Comparison of ENCODE assay signal across 22 cellular contexts in the genomic region with DNA sequence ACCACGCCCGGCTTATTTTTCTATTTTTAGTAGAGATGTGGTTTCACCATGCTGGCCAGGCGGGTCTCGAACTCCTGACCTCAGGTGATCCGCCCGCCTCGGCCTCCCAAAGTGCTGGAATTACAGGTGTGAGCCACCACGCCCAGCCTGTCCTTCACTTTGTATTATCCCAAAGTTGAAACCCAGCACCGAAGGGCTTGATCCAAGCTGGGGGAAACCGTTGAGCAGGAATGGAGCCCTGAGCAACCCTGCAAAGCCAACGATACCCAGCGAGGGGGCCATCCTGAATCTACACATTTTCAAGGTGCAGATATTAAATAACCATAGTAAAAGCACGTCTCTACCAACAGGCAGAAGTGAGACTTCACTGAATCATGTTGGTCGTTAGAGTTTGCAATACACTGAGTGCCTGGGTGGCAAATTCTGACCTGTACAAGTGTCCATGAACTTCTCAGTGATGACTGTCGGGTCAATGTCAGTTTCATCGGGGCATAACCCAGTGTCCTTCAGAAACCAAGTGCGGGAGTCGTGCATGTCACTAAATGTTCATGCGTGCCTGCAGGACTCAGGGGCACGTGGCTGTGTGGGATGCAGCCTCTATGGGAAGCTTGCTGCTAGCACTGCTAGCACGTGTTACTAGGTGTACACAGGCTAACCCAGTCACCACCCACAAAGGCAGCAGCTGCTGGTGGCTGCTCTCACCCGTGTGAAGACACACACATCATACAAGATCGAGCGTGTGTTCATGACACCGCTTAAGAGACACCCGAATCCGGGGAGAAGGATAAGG. TPM values are rescaled to one million over a fixed set of nuclear protein-coding genes. Genes with fewer than 3 reads are reported as not detected.
A peak's percentile ranks its signal among the peaks of the same experiment; 100 is the strongest.
DNase-seq lines count a peak whose midpoint lies in the region; ATAC-seq and TF ChIP-seq lines count a peak whose summit lies in the region.
"Had no signal": no experiment of that assay in that cellular context is flagged by ENCODE, and none has a peak within 500 bp of the region (broad histone marks: within the 10 kb centered on the region; RNA-seq: fewer than 3 reads in every experiment).

No MANE protein-coding gene starts in this region.

- H3K9ac ChIP-seq in SK-N-SH (no peak overlapping the region), H9 (ENCODE audit: extremely low read depth, insufficient read length, low read length) (no peak overlapping the region)

- no peak overlapping the region for H3K4me3 ChIP-seq in SK-N-SH (ENCODE audit: low read depth in 2 of 2, low read length in 1 of 2)
- H3K4me3 ChIP-seq: A549, ovary, skin epidermis, tibial nerve had no signal

- WGBS in SK-N-SH (ENCODE audit: low lambda C conversion rate): 61% methylated on average over 27 of the region's 27 CpGs
- no CpG with 5 or more reads among the region's 27 CpGs for WGBS in H9 (ENCODE audit: extremely low coverage, insufficient read length, low lambda C conversion rate)

- no peaks in the 10 kb centered on the region for H3K79me1 ChIP-seq in H9 (ENCODE audit: insufficient read depth, low read depth, low read length, poor library complexity, severe bottlenecking)

- ATAC-seq in SK-N-SH treated with all-trans-retinoic acid at 6 μM for 48 hours: no peak
- ATAC-seq in sciatic nerve: no peak
- no peak for ATAC-seq in effector memory CD8-positive, alpha-beta T cell (replicated peaks)
- no peak for ATAC-seq in GM21786 (IDR thresholded peaks at IDR 0.05; ENCODE audit: unreplicated experiment)
- ATAC-seq: T-cell had no signal

- no peak for TF ChIP-seq RAD21 in SK-N-SH (IDR thresholded peaks at IDR 0.05; ENCODE audit: low read length)

- no peak overlapping the region for H4K91ac ChIP-seq in H9 (ENCODE audit: insufficient read length, low read depth, low read length)

- no peak overlapping the region for H2BK15ac ChIP-seq in H9 (ENCODE audit: low read depth, low read length)

- DNase-seq in SK-N-SH: peak; percentile 30
- peak; percentile 25 for DNase-seq in H9
- DNase-seq in head of caudate nucleus: peak in 31 of 42 donors; percentile 2 to 40 (median 13)
- DNase-seq in sciatic nerve (ENCODE audit: low spot score): peak; percentile 33
- no peak for DNase-seq in effector memory CD8-positive, alpha-beta T cell
- DNase-seq in NOMO-1 treated with dmso at 0.1 percent for 144 hours (lab: John Stamatoyannopoulos, UW; ENCODE audit: unreplicated experiment): no peak
- DNase-seq: DMS79 treated with DMSO at 0.1 percent for 48 hours, NCI-H2107, NCI-H748 treated with DMSO at 0.1 percent for 48 hours, RPMI8226 had no signal

- no peaks in the 10 kb centered on the region for H4K20me1 ChIP-seq in SK-N-SH (ENCODE audit: insufficient read depth)
- H4K20me1 ChIP-seq in H9 (ENCODE audit: control insufficient read depth, insufficient read depth, insufficient read length): peaks cover 5% of the 10 kb centered on the region

- intact Hi-C loops in head of caudate nucleus (cut with DNase I) (no loop called here), sciatic nerve (cut with DNase I) (no loop called here)

- no peak overlapping the region; a peak in 1 of 5 replicates for H3K4me3 Mint-ChIP-seq in H9
- no peak overlapping the region for H3K4me3 Mint-ChIP-seq in effector memory CD8-positive, alpha-beta T cell
- H3K4me3 Mint-ChIP-seq: activated naive CD4-positive, alpha-beta T cell treated with anti-CD3 and anti-CD28 coated beads, Interleukin-2, amount 50 U/mL, for 24 hours; T-cell had no signal

- H2BK20ac ChIP-seq in H9 (ENCODE audit: low read depth, low read length, poor library complexity, severe bottlenecking): no peak overlapping the region

- H2BK120ac ChIP-seq in H9 (ENCODE audit: low read depth, low read length, poor library complexity, severe bottlenecking): no peak overlapping the region

- no peak overlapping the region for H3K56ac ChIP-seq in H9 (ENCODE audit: insufficient read length, low read depth, low read length)

- H2AFZ ChIP-seq in SK-N-SH (ENCODE audit: low read depth) (no peak overlapping the region), H9 (ENCODE audit: low read length) (no peak overlapping the region)

- CTCF ChIA-PET in SK-N-SH (lab: Yijun Ruan, JAX): interaction anchor here (3.8 kb wide), 1 partner anchor 9 kb away, joined by 34 read pairs; no protein-coding TSS in a partner anchor

- peaks cover 0 to 3% (median 0%) of the 10 kb centered on the region in 3 experiments; a peak in 1 of 7 replicates for H3K36me3 Mint-ChIP-seq in H9 (ENCODE audit: insufficient read depth in 1 of 3, low read depth in 3 of 3)
- peaks cover 5% of the 10 kb centered on the region for H3K36me3 Mint-ChIP-seq in effector memory CD8-positive, alpha-beta T cell (ENCODE audit: insufficient read depth)
- H3K36me3 Mint-ChIP-seq: activated naive CD4-positive, alpha-beta T cell treated with anti-CD3 and anti-CD28 coated beads, Interleukin-2, amount 50 U/mL, for 24 hours; T-cell had no signal

- H4K5ac ChIP-seq in H9 (ENCODE audit: insufficient read length, low read depth, low read length): no peak overlapping the region

- H3K27ac ChIP-seq in SK-N-SH (ENCODE audit: low read depth in 2 of 2, low read length in 1 of 2): no peak overlapping the region
- no peak overlapping the region for H3K27ac ChIP-seq in H9 (ENCODE audit: insufficient read length, low read depth, low read length)
- H3K27ac ChIP-seq: C4-2B, ovary, skin epidermis, tibial nerve had no signal

- no peak overlapping the region for H3K14ac ChIP-seq in H9 (ENCODE audit: insufficient read depth, low read length)

- H3K9me3 ChIP-seq in SK-N-SH: no peaks in the 10 kb centered on the region
- H3K9me3 ChIP-seq in H9 (ENCODE audit: control insufficient read depth, low read depth, low read length): no peaks in the 10 kb centered on the region
- H3K9me3 ChIP-seq: A549, ovary, tibial nerve had no signal

- TF ChIP-seq EP300 in SK-N-SH (IDR thresholded peaks at IDR 0.05; ENCODE audit: borderline replicate concordance in 1 of 2, low read depth in 1 of 2, low read length in 1 of 2): no peak

- no peaks in the 10 kb centered on the region for H3K36me3 ChIP-seq in SK-N-SH (replicated peaks in 1 of 2; ENCODE audit: control insufficient read depth in 1 of 2, insufficient read depth in 2 of 2, low read length in 1 of 2)
- H3K36me3 ChIP-seq: ovary, tibial nerve had no signal

- no peak overlapping the region for H2BK12ac ChIP-seq in H9 (ENCODE audit: insufficient read length, low read depth, low read length)

- H2AK5ac ChIP-seq in H9 (ENCODE audit: insufficient read length, low read length): no peak overlapping the region

- H3F3A ChIP-seq in SK-N-SH (replicated peaks; ENCODE audit: insufficient read depth): peaks cover 7% of the 10 kb centered on the region

- H3K23me2 ChIP-seq in H9 (ENCODE audit: insufficient read length, low read depth, low read length, poor library complexity, severe bottlenecking): no peaks in the 10 kb centered on the region

- no peaks in the 10 kb centered on the region for H3K9me2 ChIP-seq in SK-N-SH

- peaks cover 17% of the 10 kb centered on the region; the same call in 1 of the 2 replicates for H3K27me3 ChIP-seq in SK-N-SH (ENCODE audit: insufficient read depth)
- no peaks in the 10 kb centered on the region for H3K27me3 ChIP-seq in H9 (ENCODE audit: insufficient read depth, low read length)
- H3K27me3 ChIP-seq: ovary had no signal

- H3K23ac ChIP-seq in H9 (ENCODE audit: insufficient read length, low read depth, low read length): no peak overlapping the region

- H3K4me2 ChIP-seq in SK-N-SH: no peak overlapping the region
- H3K4me2 ChIP-seq in H9 (ENCODE audit: insufficient read depth, insufficient read length, low read length): no peak overlapping the region
- H3K4me2 ChIP-seq: A549 had no signal

- H3K4ac ChIP-seq in H9 (ENCODE audit: low read depth, low read length): no peak overlapping the region

- peaks cover 34% of the 10 kb centered on the region for H3K27me3 Mint-ChIP-seq in H9 (ENCODE audit: low read depth)
- peaks cover 32 to 57% of the 10 kb centered on the region in 2 donors for H3K27me3 Mint-ChIP-seq in effector memory CD8-positive, alpha-beta T cell

- no peak overlapping the region; a peak in 1 of 7 replicates for H3K27ac Mint-ChIP-seq in H9
- no peak overlapping the region for H3K27ac Mint-ChIP-seq in effector memory CD8-positive, alpha-beta T cell
- H3K27ac Mint-ChIP-seq: activated naive CD4-positive, alpha-beta T cell treated with anti-CD3 and anti-CD28 coated beads, Interleukin-2, amount 50 U/mL, for 24 hours; T-cell had no signal

- no peak for TF ChIP-seq CTCF in SK-N-SH (IDR thresholded peaks at IDR 0.05)
- TF ChIP-seq CTCF in H9 (conservative IDR thresholded peaks at IDR 0.05): no peak

- H3K18ac ChIP-seq in H9 (ENCODE audit: insufficient read length, low read depth, low read length): no peak overlapping the region

- H2BK5ac ChIP-seq in H9 (ENCODE audit: insufficient read length, low read length): no peak overlapping the region

- peaks cover 8% of the 10 kb centered on the region in 2 experiments; a peak in 2 of 5 replicates for H3K9me3 Mint-ChIP-seq in H9
- H3K9me3 Mint-ChIP-seq in effector memory CD8-positive, alpha-beta T cell: no peaks in the 10 kb centered on the region
- H3K9me3 Mint-ChIP-seq: activated naive CD4-positive, alpha-beta T cell treated with anti-CD3 and anti-CD28 coated beads, Interleukin-2, amount 50 U/mL, for 24 hours; T-cell had no signal

- no peak overlapping the region for H3T11ph ChIP-seq in H9 (ENCODE audit: low read length)

- POLR2A ChIA-PET in SK-N-SH (lab: Yijun Ruan, JAX): no interaction called here

- H3K4me1 ChIP-seq in SK-N-SH (ENCODE audit: control insufficient read depth in 1 of 2, insufficient read depth in 2 of 2, low read depth in 1 of 2, low read length in 1 of 2) (peaks cover 0 to 3% of the 10 kb centered on the region in 2 experiments; a peak in 1 of 4 replicates), H9 (ENCODE audit: insufficient read depth, low read length) (no peaks in the 10 kb centered on the region; the same call in 1 of the 2 replicates)
- H3K4me1 ChIP-seq: A549 had no signal

- H3K79me2 ChIP-seq in SK-N-SH (ENCODE audit: insufficient read depth): no peaks in the 10 kb centered on the region
- H3K79me2 ChIP-seq in H9 (ENCODE audit: insufficient read depth, low read length): no peaks in the 10 kb centered on the region

- peaks cover 18 to 29% of the 10 kb centered on the region in 2 experiments for H3K4me1 Mint-ChIP-seq in H9
- H3K4me1 Mint-ChIP-seq in effector memory CD8-positive, alpha-beta T cell (ENCODE audit: low read depth in 2 of 2): no peaks in the 10 kb centered on the region
- H3K4me1 Mint-ChIP-seq: activated naive CD4-positive, alpha-beta T cell treated with anti-CD3 and anti-CD28 coated beads, Interleukin-2, amount 50 U/mL, for 24 hours; T-cell had no signal

- no peak overlapping the region for H4K8ac ChIP-seq in H9 (replicated peaks; ENCODE audit: insufficient read length, low read depth, low read length)

TF ChIP-seq in SK-N-SH, 30 proteins besides CTCF, POLR2A, EP300 and RAD21 (continues in another document):
- TF ChIP-seq SIN3A (IDR thresholded peaks at IDR 0.05; ENCODE audit: borderline replicate concordance, low read depth, low read length): no peak

RNA-seq across cellular contexts. Expression of a gene that starts 10.5 kb away (rescaled TPM):
- polyA plus RNA-seq in SK-N-SH (2012; rRNA removed): not detected in 2 replicates
- 0.04 TPM in 1 of 2 replicates, not detected in the other for polyA plus RNA-seq in SK-N-SH (2012; cell fraction: cytosol; rRNA removed)
- 0.04 and 0.12 TPM in 2 replicates for polyA plus RNA-seq in SK-N-SH (2012; cell fraction: nucleus; rRNA removed)
- 10.2 and 12.4 TPM in 2 replicates for total RNA-seq in H9 (2021)
- not detected for total RNA-seq in sciatic nerve
- total RNA-seq: activated CD8-positive, alpha-beta memory T cell treated with anti-CD3 and anti-CD28 coated beads for 36 hours; fibroblast of lung; kidney epithelial cell; T-cell; tibial nerve had no signal
- polyA plus RNA-seq: fibroblast of lung had no signal

Comparison
In these comparisons a context has a peak if more than half of its experiments do, and no peak if none do; other contexts are left out.
1. DNase-seq: peak in SK-N-SH (single experiment), H9 (single experiment), head of caudate nucleus (31 of 42) and sciatic nerve (single experiment); none in effector memory CD8-positive, alpha-beta T cell (0 of 3) and NOMO-1 treated with dmso at 0.1 percent for 144 hours (single experiment).
2. RNA of a gene that starts 10.5 kb away (total RNA-seq): 10.2 to 12.4 TPM in H9; not detected in sciatic nerve (single experiment); every median in the first group is over 10 times any median in the second.